10 cellular contexts compared by ENCODE assay signal in genomic region chr11:2807801-2808241, GRCh38.
DNase-seq lines count a peak whose midpoint lies in the region; ATAC-seq and TF ChIP-seq lines count a peak whose summit lies in the region.
"Had no signal": no experiment of that assay in that cellular context is flagged by ENCODE, and none has a peak within 500 bp of the region (broad histone marks: within the 10 kb centered on the region; RNA-seq: fewer than 3 reads in every experiment).

No MANE protein-coding gene starts in this region.

- intact Hi-C loops in IMR-90 (cut with micrococcal nuclease) (no loop called here), body of pancreas (cut with DNase I) (no loop called here), right lobe of liver (cut with DNase I) (no loop called here), gastrocnemius medialis (cut with DNase I; ENCODE audit: low total_unique reads) (no loop called here)

- H2BK20ac ChIP-seq in IMR-90 (ENCODE audit: low read depth, low read length), result no peak overlapping the region

- H3K14ac ChIP-seq in IMR-90 (replicated peaks; ENCODE audit: low read depth, low read length), result no peak overlapping the region

- in situ Hi-C loops in IMR-90 (cut with MboI; ENCODE audit: low sequenced_read_pairs), result no loop called here
- in situ Hi-C loops in gastrocnemius medialis (cut with MboI; ENCODE audit: low sequenced_read_pairs in 4 of 4), result no loop called here

- H3K36me3 ChIP-seq in IMR-90 (ENCODE audit: control insufficient read depth, insufficient read depth, low read length) (no peaks in the 10 kb centered on the region), body of pancreas (replicated peaks in 1 of 2; ENCODE audit: insufficient read depth in 1 of 2, low read depth in 2 of 2) (no peaks in the 10 kb centered on the region), right lobe of liver (no peaks in the 10 kb centered on the region), gastrocnemius medialis (no peaks in the 10 kb centered on the region)

- H4K91ac ChIP-seq in IMR-90 (ENCODE audit: insufficient read depth, low read depth, low read length), result no peak overlapping the region

- no peak overlapping the region for H4K8ac ChIP-seq in IMR-90 (ENCODE audit: low read depth in 2 of 2, low read length in 2 of 2)

- H3K9me3 ChIP-seq in IMR-90 (ENCODE audit: control insufficient read depth, insufficient read depth, low read length) (peaks cover 2% of the 10 kb centered on the region; the same call in 1 of the 2 replicates), body of pancreas (no peaks in the 10 kb centered on the region), right lobe of liver (no peaks in the 10 kb centered on the region), gastrocnemius medialis (no peaks in the 10 kb centered on the region)

- CTCF ChIA-PET in IMR-90 (lab: Yijun Ruan, JAX), result no interaction called here

- no peak for TF ChIP-seq CTCF in IMR-90 (conservative IDR thresholded peaks at IDR 0.05; ENCODE audit: low read depth, low read length)
- TF ChIP-seq CTCF in body of pancreas (IDR thresholded peaks at IDR 0.05), result no peak
- TF ChIP-seq CTCF in right lobe of liver (IDR thresholded peaks at IDR 0.05), result no peak
- no peak for TF ChIP-seq CTCF in gastrocnemius medialis (IDR thresholded peaks at IDR 0.05 in 4 of 5, conservative IDR thresholded peaks at IDR 0.05 in 1 of 5)

- no peak overlapping the region for H2AFZ ChIP-seq in IMR-90 (replicated peaks; ENCODE audit: low read length, poor library complexity)

- dilution Hi-C loops in IMR-90 (cut with HindIII; ENCODE audit: low sequenced_read_pairs, unreplicated experiment), result no loop called here

- H3K4me1 ChIP-seq in IMR-90 (ENCODE audit: control insufficient read depth, insufficient read depth, low read length) (peaks cover 9% of the 10 kb centered on the region), body of pancreas (peaks cover 22% of the 10 kb centered on the region), right lobe of liver (no peaks in the 10 kb centered on the region), gastrocnemius medialis (peaks cover 9 to 16% of the 10 kb centered on the region in 2 donors)

- no peak overlapping the region for H2BK120ac ChIP-seq in IMR-90 (ENCODE audit: low read depth, low read length)

- no peak overlapping the region for H2BK15ac ChIP-seq in IMR-90 (ENCODE audit: low read depth, low read length)

- no peaks in the 10 kb centered on the region for H3K79me1 ChIP-seq in IMR-90 (ENCODE audit: low read depth in 1 of 2, low read length in 2 of 2)

- DNase-seq in IMR-90 (no peak), body of pancreas (peak; percentile 2 to 18 (median 11)), right lobe of liver (peak; percentile 19 to 45 (median 42)), gastrocnemius medialis (peak; percentile 1 to 3), SIG-M5 (lab: John Stamatoyannopoulos, UW) (no peak), SW480 (ENCODE audit: low spot score) (no peak)
- DNase-seq: NCI-H2171 treated with DMSO at 0.1 percent for 48 hours had no signal

- no peak overlapping the region for H3K4ac ChIP-seq in IMR-90 (ENCODE audit: low read depth, low read length)

- H3K9ac ChIP-seq in IMR-90 (ENCODE audit: low read depth, low read length), result no peak overlapping the region
- H3K9ac ChIP-seq: BLaER1 treated with 17β-estradiol and CSF1 and Interleukin-3, amounts not matched to agents 10 nM and 100 nM had no signal

- H3K4me2 ChIP-seq in IMR-90 (ENCODE audit: low read depth, low read length), result no peak overlapping the region

- no peak overlapping the region for H3K56ac ChIP-seq in IMR-90 (ENCODE audit: extremely low read depth, insufficient read depth, low read length)

- H3K27me3 ChIP-seq in IMR-90 (ENCODE audit: control insufficient read depth, insufficient read depth, low read length), result peaks cover 25% of the 10 kb centered on the region
- H3K27me3 ChIP-seq in body of pancreas, result no peaks in the 10 kb centered on the region
- no peaks in the 10 kb centered on the region for H3K27me3 ChIP-seq in right lobe of liver
- peaks cover 4 to 11% (median 10%) of the 10 kb centered on the region in 3 donors for H3K27me3 ChIP-seq in gastrocnemius medialis
- H3K27me3 ChIP-seq: BLaER1 treated with 17β-estradiol and CSF1 and Interleukin-3, amounts not matched to agents 10 nM and 100 nM had no signal

- TF ChIP-seq POLR2A in IMR-90 (IDR thresholded peaks at IDR 0.05; ENCODE audit: low read depth, low read length), result no peak
- no peak for TF ChIP-seq POLR2A in body of pancreas (IDR thresholded peaks at IDR 0.05)
- no peak for TF ChIP-seq POLR2A in right lobe of liver (IDR thresholded peaks at IDR 0.05)
- no peak for TF ChIP-seq POLR2A in gastrocnemius medialis (IDR thresholded peaks at IDR 0.05)

- POLR2A ChIA-PET in IMR-90 (lab: Charles Lee; ENCODE audit: unreplicated experiment), result no interaction called here

- H3K23ac ChIP-seq in IMR-90 (ENCODE audit: low read depth, low read length), result no peak overlapping the region

- peak overlapping the region; percentile 34 for H2AK9ac ChIP-seq in IMR-90 (replicated peaks; ENCODE audit: low read depth, low read length, poor library complexity)

- H3K27ac ChIP-seq in IMR-90 (ENCODE audit: insufficient read depth, low read length) (no peak overlapping the region), body of pancreas (peak overlapping the region; percentile 61 to 75 (median 72)), right lobe of liver (no peak overlapping the region), gastrocnemius medialis (peak overlapping the region; percentile 43 to 65 (median 62))
- H3K27ac ChIP-seq: BLaER1 treated with 17β-estradiol and CSF1 and Interleukin-3, amounts not matched to agents 10 nM and 100 nM had no signal

- ATAC-seq in IMR-90 (ENCODE audit: low read depth), result no peak
- ATAC-seq in body of pancreas, result no peak
- no peak for ATAC-seq in right lobe of liver
- no peak for ATAC-seq in gastrocnemius medialis
- ATAC-seq in GM19455 (IDR thresholded peaks at IDR 0.05; ENCODE audit: unreplicated experiment), result no peak
- ATAC-seq in GM21360 (IDR thresholded peaks at IDR 0.05; ENCODE audit: unreplicated experiment), result no peak

- no peaks in the 10 kb centered on the region for H4K20me1 ChIP-seq in IMR-90 (ENCODE audit: insufficient read depth, low read length)
- H4K20me1 ChIP-seq: BLaER1 treated with 17β-estradiol and CSF1 and Interleukin-3, amounts not matched to agents 10 nM and 100 nM had no signal

- no peaks in the 10 kb centered on the region for H3K9me1 ChIP-seq in IMR-90 (ENCODE audit: insufficient read depth, low read length)

- no peak for TF ChIP-seq RAD21 in IMR-90 (IDR thresholded peaks at IDR 0.05; ENCODE audit: low read length)

- H3K4me3 ChIP-seq in IMR-90 (ENCODE audit: insufficient read depth, low read depth, low read length) (no peak overlapping the region), body of pancreas (no peak overlapping the region), right lobe of liver (no peak overlapping the region), gastrocnemius medialis (no peak overlapping the region)
- H3K4me3 ChIP-seq: BLaER1 treated with 17β-estradiol and CSF1 and Interleukin-3, amounts not matched to agents 10 nM and 100 nM had no signal

- H2BK5ac ChIP-seq in IMR-90 (ENCODE audit: low read depth, low read length, poor library complexity, severe bottlenecking), result no peak overlapping the region

- 93% methylated on average over 8 of the region's 11 CpGs; no CpG with 5 or more reads in 1 of the 2 experiments for WGBS in IMR-90 (ENCODE audit: extremely low coverage in 2 of 2, insufficient read length in 1 of 2), 2 experiments
- WGBS in body of pancreas, 2 donors, result 61 to 75% methylated on average over 8 to 11 of the region's 11 CpGs
- 42% methylated on average over 2 of the region's 11 CpGs for WGBS in right lobe of liver (ENCODE audit: insufficient coverage, low coverage, low lambda C conversion rate, missing lambda C conversion rate)

- BruUV-seq in IMR-90 (replicated peaks; lab: Mats Ljungman, UMichigan), result no TSS peak

- H2AK5ac ChIP-seq in IMR-90 (ENCODE audit: low read depth, low read length), result no peak overlapping the region

- H4K5ac ChIP-seq in IMR-90 (ENCODE audit: low read depth, low read length), result no peak overlapping the region; the same call in 1 of the 2 replicates

- H3K18ac ChIP-seq in IMR-90 (ENCODE audit: low read depth, low read length), result no peak overlapping the region; the same call in 1 of the 2 replicates

TF ChIP-seq in IMR-90, 13 proteins besides CTCF, POLR2A, EP300 and RAD21:
- no peak for TF ChIP-seq NFE2L2 (IDR thresholded peaks at IDR 0.05; ENCODE audit: low read depth, low read length)
- TF ChIP-seq CEBPB (IDR thresholded peaks at IDR 0.05; ENCODE audit: low read depth, low read length), result no peak
- TF ChIP-seq MAFK (IDR thresholded peaks at IDR 0.05; ENCODE audit: low read depth, low read length), result no peak
- no peak for TF ChIP-seq ELK1 (IDR thresholded peaks at IDR 0.05; ENCODE audit: borderline replicate concordance, low read depth, low read length)
- TF ChIP-seq BHLHE40 (IDR thresholded peaks at IDR 0.05; ENCODE audit: low read depth, low read length), result no peak
- no peak for TF ChIP-seq RCOR1 (IDR thresholded peaks at IDR 0.05; ENCODE audit: insufficient replicate concordance, low read length)
TF ChIP-seq in IMR-90: peak in this region for 0.

Comparison
In these comparisons a context has a peak if more than half of its experiments do, and no peak if none do; other contexts are left out.
1. DNase-seq: peak in body of pancreas (4 of 4), right lobe of liver (3 of 3) and gastrocnemius medialis (2 of 2); none in IMR-90 (single experiment), SIG-M5 (single experiment) and SW480 (single experiment).
2. H3K27ac ChIP-seq: peak in body of pancreas (4 of 4) and gastrocnemius medialis (4 of 4); none in IMR-90 (single experiment) and right lobe of liver (0 of 3).